Comparison of ENCODE assay signal across 21 cellular contexts in the genomic region with DNA sequence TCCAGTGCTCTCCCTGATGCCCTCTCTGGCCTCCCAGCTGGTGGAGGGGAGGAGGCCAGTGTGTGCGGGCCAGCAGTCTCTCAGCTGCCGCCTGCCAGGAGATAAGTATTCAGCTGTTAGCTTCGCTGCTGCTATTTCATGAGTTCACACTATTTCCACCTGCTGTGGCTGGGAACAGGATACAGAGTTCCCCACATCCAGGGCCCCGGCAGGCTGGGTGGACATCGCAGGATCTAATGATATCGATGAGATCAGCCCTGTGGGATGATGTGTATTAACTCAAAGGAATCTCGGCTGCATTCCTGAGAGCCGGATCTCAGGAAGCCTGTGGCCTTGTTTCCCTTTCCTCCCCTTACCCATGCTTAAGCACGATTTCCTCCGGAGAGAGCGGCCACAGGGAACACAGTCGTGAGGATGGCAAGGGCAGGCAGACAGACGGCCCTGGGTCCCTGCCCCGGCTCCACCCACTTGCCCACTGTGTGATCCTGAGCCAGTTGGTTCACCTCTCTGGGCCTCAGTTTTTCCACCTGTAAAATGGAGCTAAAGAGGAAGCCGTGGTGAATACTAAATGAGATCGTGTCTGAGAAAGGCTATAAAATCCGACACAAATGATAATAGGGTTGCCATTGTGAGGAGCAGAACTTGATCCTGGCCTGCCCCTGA. TPM values are rescaled to one million over a fixed set of nuclear protein-coding genes. Genes with fewer than 3 reads are reported as not detected.
DNase-seq lines count a peak whose midpoint lies in the region; ATAC-seq and TF ChIP-seq lines count a peak whose summit lies in the region.
"Had no signal": no experiment of that assay in that cellular context is flagged by ENCODE, and none has a peak within 500 bp of the region (broad histone marks: within the 10 kb centered on the region; RNA-seq: fewer than 3 reads in every experiment).

No MANE protein-coding gene starts in this region.

- no peaks in the 10 kb centered on the region for H3K36me3 Mint-ChIP-seq in WTC11

- ATAC-seq in WTC11: peak; percentile 69
- ATAC-seq in HG03565 (IDR thresholded peaks at IDR 0.05; ENCODE audit: unreplicated experiment): no peak
- no peak for ATAC-seq in HG03378 (IDR thresholded peaks at IDR 0.05; ENCODE audit: unreplicated experiment)
- no peak for ATAC-seq in GM21423 (IDR thresholded peaks at IDR 0.05; ENCODE audit: unreplicated experiment)
- ATAC-seq: HCT116, sciatic nerve had no signal

- POLR2A ChIA-PET in WTC11 (lab: Charles Lee): no interaction called here

- H3K4me1 Mint-ChIP-seq in WTC11: peaks cover 21% of the 10 kb centered on the region
- H3K4me1 Mint-ChIP-seq: activated CD4-positive, alpha-beta T cell treated with anti-CD3 and anti-CD28 coated beads, Interleukin-2, amount 10 ng/mL, durations not matched to agents 24 days and 14 days had no signal

- DNase-seq in GM03348 (ENCODE audit: low spot score) (peak; percentile 31), WTC11 (ENCODE audit: low spot score) (peak; percentile 18), iPS-NIHi11 (ENCODE audit: low spot score) (peak; percentile 31), non-pigmented ciliary epithelial cell (ENCODE audit: low read depth) (peak; percentile 18), H4 (ENCODE audit: low spot score) (no peak)
- DNase-seq: activated CD4-positive, alpha-beta T cell treated with anti-CD3 and anti-CD28 coated beads, Interleukin-2, amount 10 ng/mL, durations not matched to agents 24 days and 14 days; activated CD8-positive, alpha-beta memory T cell treated with anti-CD3 and anti-CD28 coated beads, Interleukin-2, amount 50 U/mL, for 48 hours; aorta; hypothalamus; NCI-H1694; NCI-H446; NK-92 treated with Interleukin-12 subunit alpha and Interleukin-12 subunit beta, amount 100 ng/mL, for 24 hours had no signal

- peaks cover 7% of the 10 kb centered on the region for H3K27me3 Mint-ChIP-seq in WTC11 (ENCODE audit: low read depth)

- H3K4me3 Mint-ChIP-seq in WTC11: no peak overlapping the region
- H3K4me3 Mint-ChIP-seq: activated CD4-positive, alpha-beta T cell treated with anti-CD3 and anti-CD28 coated beads, Interleukin-2, amount 10 ng/mL, durations not matched to agents 24 days and 14 days had no signal

- H3K9me3 Mint-ChIP-seq in WTC11: no peaks in the 10 kb centered on the region
- H3K9me3 Mint-ChIP-seq: activated CD4-positive, alpha-beta T cell treated with anti-CD3 and anti-CD28 coated beads, Interleukin-2, amount 10 ng/mL, durations not matched to agents 24 days and 14 days had no signal

- CTCF ChIA-PET in WTC11 (lab: Charles Lee): interaction anchor here (2.1 kb wide), 1 partner anchor 33 kb away, joined by 7 read pairs; no protein-coding TSS in a partner anchor

- no peak for TF ChIP-seq CTCF in WTC11 (IDR thresholded peaks at IDR 0.05)

- H3K27ac Mint-ChIP-seq in WTC11: peak overlapping the region; percentile 63
- H3K27ac Mint-ChIP-seq: activated CD4-positive, alpha-beta T cell treated with anti-CD3 and anti-CD28 coated beads, Interleukin-2, amount 10 ng/mL, durations not matched to agents 24 days and 14 days had no signal

TF ChIP-seq in WTC11, 78 proteins besides CTCF, POLR2A, EP300 and RAD21:
- no peak for TF ChIP-seq SP1 (CRISPR knock-in tag; conservative IDR thresholded peaks at IDR 0.05)
- TF ChIP-seq RELA (CRISPR knock-in tag; IDR thresholded peaks at IDR 0.05; ENCODE audit: borderline replicate concordance): no peak

RNA-seq across cellular contexts. Expression of a gene that starts 6.5 kb away (rescaled TPM):
- 2.7 to 5.9 TPM (median 4.5 TPM) in 3 replicates for total RNA-seq in WTC11 (2021)
- total RNA-seq in H4 (2014; rRNA removed; shearing (Covaris generic)): not detected in 2 replicates
- total RNA-seq: activated CD4-positive, alpha-beta T cell treated with anti-CD3 and anti-CD28 coated beads, Interleukin-2, amount 10 ng/mL, durations not matched to agents 24 days and 14 days; aorta; fibroblast of villous mesenchyme; osteocyte; RPMI7951; sciatic nerve; vagina had no signal

RNA-seq across cellular contexts. Expression of a gene that starts 37.5 kb away (rescaled TPM):
- total RNA-seq in WTC11 (2021): not detected in 3 replicates
- total RNA-seq in H4 (2014; rRNA removed; shearing (Covaris generic)): not detected in 2 replicates
- total RNA-seq: fibroblast of villous mesenchyme, osteocyte, RPMI7951 had no signal

RNA-seq across cellular contexts. Expression of a gene that starts 47.4 kb away (rescaled TPM):
- total RNA-seq in WTC11 (2021): 47.9 to 56.3 TPM (median 53.8 TPM) in 3 replicates
- total RNA-seq in H4 (2014; rRNA removed; shearing (Covaris generic)): 12.9 and 17.7 TPM in 2 replicates
